ENCODE assay signal across 28 cellular contexts in the genomic region with DNA sequence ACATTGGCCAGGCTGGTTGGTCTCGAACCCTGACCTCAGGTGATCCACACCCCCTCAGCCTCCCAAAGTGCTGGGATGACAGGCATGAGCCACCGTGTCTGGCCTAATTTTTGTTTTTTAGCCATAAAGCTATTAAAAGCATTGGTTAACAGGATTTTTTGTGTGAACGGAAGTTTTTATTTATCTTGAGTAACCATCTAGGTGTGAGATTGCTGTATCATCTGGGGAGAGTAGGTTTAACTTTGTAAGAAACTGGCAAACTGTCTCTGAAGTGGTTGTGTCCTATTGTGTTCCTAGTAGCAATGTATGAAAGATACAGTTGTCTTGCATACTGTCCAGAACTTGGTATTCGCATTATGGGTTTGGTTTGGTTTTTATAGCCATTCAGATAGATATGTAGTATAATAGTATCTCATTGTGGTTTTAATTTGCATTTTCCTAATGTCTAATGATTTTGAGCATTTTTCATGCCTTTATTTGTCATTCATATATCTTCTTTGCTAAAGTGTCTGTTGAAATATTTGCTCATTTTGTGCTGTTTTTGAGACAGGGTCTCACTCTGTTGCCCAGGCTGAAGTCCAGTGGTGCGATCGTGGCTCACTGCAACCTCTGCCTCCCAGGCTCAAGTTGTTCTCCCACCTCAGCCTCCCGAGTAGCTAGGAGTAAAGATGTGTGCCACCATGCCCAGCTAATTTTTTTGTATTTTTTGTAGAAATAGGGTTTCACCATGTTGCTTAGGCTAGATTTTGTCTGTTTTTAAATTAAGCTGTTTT.
"Had no signal": no experiment of that assay in that cellular context is flagged by ENCODE, and none has a peak within 500 bp of the region (broad histone marks: within the 10 kb centered on the region; RNA-seq: fewer than 3 reads in every experiment).

No MANE protein-coding gene starts in this region.

- DNase-seq: activated CD4-positive, alpha-beta T cell treated with anti-CD3 and anti-CD28 coated beads for 48 hours; activated CD4-positive, alpha-beta T cell treated with anti-CD3 and anti-CD28 coated beads, Interleukin-2, amount 50 U/mL, for 48 hours; activated CD8-positive, alpha-beta memory T cell treated with anti-CD3 and anti-CD28 coated beads for 24 hours; activated gamma-delta T cell treated with Interleukin-2 at 50 U/mL for 16 hours; activated T-cell treated with anti-CD3 and anti-CD28 coated beads, Interleukin-2, amount 50 U/mL, for 24 hours; dermis blood vessel endothelial cell; effector CD4-positive, alpha-beta T cell; gastrocnemius medialis; hippocampal formation; kidney; left colon; naive B cell; occipital lobe; psoas muscle; stimulated activated CD4-positive, alpha-beta T cell treated with anti-CD3 and anti-CD28 coated beads, Interleukin-15, amount 100 ng/mL, for 24 hours; stimulated activated CD4-positive, alpha-beta T cell treated with anti-CD3 and anti-CD28 coated beads, Interleukin-2, amount 100 ng/mL, for 24 hours; stimulated activated naive CD4-positive, alpha-beta T cell; T-cell; testis; trophoblast cell; WERI-Rb-1 had no signal

- H3K36me3 Mint-ChIP-seq: activated naive CD4-positive, alpha-beta T cell treated with anti-CD3 and anti-CD28 coated beads, Interleukin-2, amount 50 U/mL, for 72 hours; mesothelial cell of epicardium; naive B cell; neural progenitor cell; T-cell had no signal

- H3K4me1 ChIP-seq: breast epithelium, gastrocnemius medialis, neural progenitor cell, parathyroid adenoma, psoas muscle, testis had no signal

- H3K27me3 ChIP-seq: breast epithelium, gastrocnemius medialis, neural progenitor cell, testis had no signal

- H3K4me1 Mint-ChIP-seq: naive B cell, neural progenitor cell had no signal

- H3K36me3 ChIP-seq: breast epithelium, gastrocnemius medialis, neural progenitor cell, WERI-Rb-1 had no signal

- H3K27ac Mint-ChIP-seq: activated naive CD4-positive, alpha-beta T cell treated with anti-CD3 and anti-CD28 coated beads, Interleukin-2, amount 50 U/mL, for 72 hours; activated T-cell treated with anti-CD3 and anti-CD28 coated beads, Interleukin-2, amount 50 U/mL, for 24 hours; mesothelial cell of epicardium; neural progenitor cell; T-cell had no signal

- H3K9me3 Mint-ChIP-seq: T-cell had no signal

- H3K4me3 ChIP-seq: breast epithelium, gastrocnemius medialis, neural progenitor cell, psoas muscle, smooth muscle cell, testis had no signal

- H3K4me3 Mint-ChIP-seq: activated T-cell treated with anti-CD3 and anti-CD28 coated beads, Interleukin-2, amount 50 U/mL, for 24 hours; mesothelial cell of epicardium; naive B cell; neural progenitor cell; T-cell had no signal

- H3K27ac ChIP-seq: breast epithelium, gastrocnemius medialis, neural progenitor cell, parathyroid adenoma, psoas muscle, testis, WERI-Rb-1 had no signal

- H3K9me3 ChIP-seq: breast epithelium, testis had no signal

- ATAC-seq: activated CD4-positive, CD25-positive, alpha-beta regulatory T cell treated with anti-CD3 and anti-CD28 coated beads, Interleukin-2, amount 50 U/mL, for 24 hours; activated naive CD4-positive, alpha-beta T cell treated with anti-CD3 and anti-CD28 coated beads, Interleukin-2, amount 50 U/mL, for 72 hours; gastrocnemius medialis; left colon; psoas muscle; T-cell had no signal

- H3K27me3 Mint-ChIP-seq: activated T-cell treated with anti-CD3 and anti-CD28 coated beads, Interleukin-2, amount 50 U/mL, for 24 hours; T-cell had no signal
